ENCODE assay signal across 8 cellular contexts in genomic region chr13:75357576-75358295, GRCh38.
DNase-seq lines count a peak whose midpoint lies in the region; TF ChIP-seq lines count a peak whose summit lies in the region.

No MANE protein-coding gene starts in this region.

- H3K4me1 ChIP-seq in Loucy (ENCODE audit: insufficient read depth, low read length, poor library complexity, severe bottlenecking): no peaks in the 10 kb centered on the region
- H3K4me1 ChIP-seq in SK-N-SH (ENCODE audit: control insufficient read depth in 1 of 2, insufficient read depth in 2 of 2, low read depth in 1 of 2, low read length in 1 of 2): peaks cover 2 to 11% of the 10 kb centered on the region in 2 experiments; a peak in 3 of 4 replicates
- peaks cover 27% of the 10 kb centered on the region for H3K4me1 ChIP-seq in adipocyte (ENCODE audit: control insufficient read depth, insufficient read depth, low read length)
- no peaks in the 10 kb centered on the region for H3K4me1 ChIP-seq in hepatocyte (ENCODE audit: insufficient read depth)
- H3K4me1 ChIP-seq in tibial artery: peaks cover 0 to 3% (median 0%) of the 10 kb centered on the region in 4 donors

- H2AFZ ChIP-seq in Loucy (ENCODE audit: low read length) (no peak overlapping the region), SK-N-SH (ENCODE audit: low read depth) (no peak overlapping the region), hepatocyte (no peak overlapping the region)

- H3K27me3 ChIP-seq in Loucy (ENCODE audit: insufficient read depth, low read length, poor library complexity, severe bottlenecking): no peaks in the 10 kb centered on the region
- H3K27me3 ChIP-seq in SK-N-SH (ENCODE audit: insufficient read depth): no peaks in the 10 kb centered on the region
- no peaks in the 10 kb centered on the region for H3K27me3 ChIP-seq in adipocyte (replicated peaks; ENCODE audit: control insufficient read depth, insufficient read depth, low read length)
- H3K27me3 ChIP-seq in hepatocyte: no peaks in the 10 kb centered on the region
- no peaks in the 10 kb centered on the region for H3K27me3 ChIP-seq in tibial artery

- peak; percentile 52 for TF ChIP-seq RAD21 in SK-N-SH (IDR thresholded peaks at IDR 0.05; ENCODE audit: low read length)

- no peak overlapping the region for H3K9ac ChIP-seq in Loucy (ENCODE audit: low read depth, low read length, poor library complexity, severe bottlenecking)
- H3K9ac ChIP-seq in SK-N-SH: no peak overlapping the region
- no peak overlapping the region for H3K9ac ChIP-seq in adipocyte (ENCODE audit: low read length)

- H3K36me3 ChIP-seq in Loucy (ENCODE audit: insufficient read depth, low read length): peaks cover 6% of the 10 kb centered on the region; the same call in 1 of the 2 replicates
- peaks cover 0 to 2% of the 10 kb centered on the region in 2 experiments for H3K36me3 ChIP-seq in SK-N-SH (replicated peaks in 1 of 2; ENCODE audit: control insufficient read depth in 1 of 2, insufficient read depth in 2 of 2, low read length in 1 of 2)
- peaks cover 20% of the 10 kb centered on the region for H3K36me3 ChIP-seq in adipocyte (ENCODE audit: control insufficient read depth, insufficient read depth, low read length, severe bottlenecking)
- H3K36me3 ChIP-seq in hepatocyte (replicated peaks; ENCODE audit: insufficient read depth, low read depth): no peaks in the 10 kb centered on the region
- H3K36me3 ChIP-seq in tibial artery: peaks cover 0 to 7% (median 0%) of the 10 kb centered on the region in 3 donors

- POLR2A ChIA-PET in SK-N-SH (lab: Yijun Ruan, JAX): no interaction called here

- TF ChIP-seq CTCF in GM13977 (IDR thresholded peaks at IDR 0.05; ENCODE audit: extremely low read depth, insufficient read depth, missing control alignments) (peak; percentile 58), Loucy (conservative IDR thresholded peaks at IDR 0.05; ENCODE audit: low read length) (peak; percentile 82), SK-N-SH (IDR thresholded peaks at IDR 0.05) (peak; percentile 66), hepatocyte (IDR thresholded peaks at IDR 0.05; ENCODE audit: poor library complexity) (peak; percentile 37), tibial artery (IDR thresholded peaks at IDR 0.05) (peak in 1 of 2 experiments; percentile 29)

- H4K20me1 ChIP-seq in Loucy (ENCODE audit: insufficient read depth, low read length, poor library complexity, severe bottlenecking): no peaks in the 10 kb centered on the region
- H4K20me1 ChIP-seq in SK-N-SH (ENCODE audit: insufficient read depth): no peaks in the 10 kb centered on the region
- H4K20me1 ChIP-seq in hepatocyte (ENCODE audit: insufficient read depth, poor library complexity, severe bottlenecking): no peaks in the 10 kb centered on the region

- H3K9me2 ChIP-seq in Loucy (replicated peaks; ENCODE audit: low read depth, low read length) (no peaks in the 10 kb centered on the region), SK-N-SH (no peaks in the 10 kb centered on the region), hepatocyte (replicated peaks; ENCODE audit: insufficient read depth) (no peaks in the 10 kb centered on the region)

- peak overlapping the region in 1 of 2 experiments; percentile 78; a peak in 1 of 4 replicates for H3K27ac ChIP-seq in SK-N-SH (ENCODE audit: low read depth in 2 of 2, low read length in 1 of 2)
- H3K27ac ChIP-seq in hepatocyte: no peak overlapping the region
- H3K27ac ChIP-seq in tibial artery: no peak overlapping the region

- TF ChIP-seq EP300 in SK-N-SH (IDR thresholded peaks at IDR 0.05; ENCODE audit: borderline replicate concordance in 1 of 2, low read depth in 1 of 2, low read length in 1 of 2): no peak

- H3F3A ChIP-seq in Loucy (ENCODE audit: low read depth) (no peaks in the 10 kb centered on the region), SK-N-SH (replicated peaks; ENCODE audit: insufficient read depth) (peaks cover 16% of the 10 kb centered on the region)

- CTCF ChIA-PET in SK-N-SH (lab: Yijun Ruan, JAX): interaction anchor here (0.7 to 2.7 kb wide), 7 partner anchors 9 to 54 kb away, joined by 3 to 19 read pairs (median 4); no protein-coding TSS in a partner anchor

- WGBS in SK-N-SH (ENCODE audit: low lambda C conversion rate): 78% methylated on average over 6 of the region's 6 CpGs
- 73% methylated on average over 6 of the region's 6 CpGs for WGBS in hepatocyte (ENCODE audit: low lambda C conversion rate, missing lambda C conversion rate)

- H3K4me2 ChIP-seq in Loucy (ENCODE audit: low read depth, low read length, poor library complexity, severe bottlenecking) (no peak overlapping the region), SK-N-SH (no peak overlapping the region), hepatocyte (no peak overlapping the region)

- no peaks in the 10 kb centered on the region for H3K9me3 ChIP-seq in Loucy (ENCODE audit: insufficient read depth, low read depth, low read length)
- no peaks in the 10 kb centered on the region for H3K9me3 ChIP-seq in SK-N-SH
- no peaks in the 10 kb centered on the region for H3K9me3 ChIP-seq in adipocyte (ENCODE audit: control insufficient read depth, low read length)
- H3K9me3 ChIP-seq in hepatocyte (ENCODE audit: low read depth): no peaks in the 10 kb centered on the region
- H3K9me3 ChIP-seq in tibial artery: no peaks in the 10 kb centered on the region

- no peak overlapping the region for H3K4me3 ChIP-seq in Loucy (ENCODE audit: low read length, poor library complexity, severe bottlenecking)
- H3K4me3 ChIP-seq in SK-N-SH (ENCODE audit: low read depth in 2 of 2, low read length in 1 of 2): no peak overlapping the region
- H3K4me3 ChIP-seq in adipocyte (ENCODE audit: low read length): no peak overlapping the region
- H3K4me3 ChIP-seq in hepatocyte: no peak overlapping the region
- H3K4me3 ChIP-seq in tibial artery: no peak overlapping the region

- DNase-seq in GM13977 (ENCODE audit: low spot score) (peak; percentile 66), HCEC 1CT (peak; percentile 84), SK-N-SH (peak; percentile 74), adipocyte (ENCODE audit: low read depth) (peak; percentile 64), hepatocyte (ENCODE audit: low spot score) (peak; percentile 46), tibial artery (no peak)
- peak; percentile 31 to 32 for DNase-seq in stimulated activated CD4-positive, alpha-beta T cell treated with anti-CD3 and anti-CD28 coated beads, Interleukin-4, amount 100 ng/mL, for 48 hours (ENCODE audit: low read depth in 2 of 2)

- H3K79me2 ChIP-seq in Loucy (ENCODE audit: insufficient read depth, low read length): no peaks in the 10 kb centered on the region
- H3K79me2 ChIP-seq in SK-N-SH (ENCODE audit: insufficient read depth): no peaks in the 10 kb centered on the region
- H3K79me2 ChIP-seq in hepatocyte: no peaks in the 10 kb centered on the region

- in situ Hi-C loops in GM13977 (cut with MboI; ENCODE audit: low pct_unique_long_range_greater_than_20kb, low sequenced_read_pairs, unreplicated experiment): no loop called here

- intact Hi-C loops in tibial artery (cut with DNase I; ENCODE audit: low total_unique reads): no loop called here

TF ChIP-seq in SK-N-SH, 30 proteins besides CTCF, POLR2A, EP300 and RAD21:
- TF ChIP-seq, protein P1, sequence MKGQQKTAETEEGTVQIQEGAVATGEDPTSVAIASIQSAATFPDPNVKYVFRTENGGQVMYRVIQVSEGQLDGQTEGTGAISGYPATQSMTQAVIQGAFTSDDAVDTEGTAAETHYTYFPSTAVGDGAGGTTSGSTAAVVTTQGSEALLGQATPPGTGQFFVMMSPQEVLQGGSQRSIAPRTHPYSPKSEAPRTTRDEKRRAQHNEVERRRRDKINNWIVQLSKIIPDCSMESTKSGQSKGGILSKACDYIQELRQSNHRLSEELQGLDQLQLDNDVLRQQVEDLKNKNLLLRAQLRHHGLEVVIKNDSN (IDR thresholded peaks at IDR 0.05; ENCODE audit: borderline replicate concordance, low read depth): no peak
- no peak for TF ChIP-seq FOSL2 (IDR thresholded peaks at IDR 0.05; ENCODE audit: borderline replicate concordance, low read depth)
- peak; percentile 42 for TF ChIP-seq NFIC (IDR thresholded peaks at IDR 0.05; ENCODE audit: borderline replicate concordance)
- TF ChIP-seq FOXJ3 (CRISPR knock-in tag; IDR thresholded peaks at IDR 0.05): no peak
- TF ChIP-seq RFX5 (IDR thresholded peaks at IDR 0.05; ENCODE audit: low read length): no peak
- no peak for TF ChIP-seq NRF1 (IDR thresholded peaks at IDR 0.05; ENCODE audit: low read depth, low read length)
- no peak for TF ChIP-seq FOXM1 (IDR thresholded peaks at IDR 0.05; ENCODE audit: low read depth)
- no peak for TF ChIP-seq GABPA (IDR thresholded peaks at IDR 0.05; ENCODE audit: low read depth)
- peak; percentile 36 for TF ChIP-seq SMC3 (IDR thresholded peaks at IDR 0.05; ENCODE audit: low read depth, low read length)
- no peak for TF ChIP-seq MEF2A (IDR thresholded peaks at IDR 0.05; ENCODE audit: borderline replicate concordance, low read depth)

Comparison
In these comparisons a context has a peak if more than half of its experiments do, and no peak if none do; other contexts are left out.
1. DNase-seq: peak in GM13977 (single experiment), HCEC 1CT (single experiment), SK-N-SH (single experiment), adipocyte (single experiment), hepatocyte (single experiment) and stimulated activated CD4-positive, alpha-beta T cell treated with anti-CD3 and anti-CD28 coated beads, Interleukin-4, amount 100 ng/mL, for 48 hours (2 of 2); none in tibial artery (0 of 2).